ENCODE assay signal across 8 cellular contexts in the genomic region with DNA sequence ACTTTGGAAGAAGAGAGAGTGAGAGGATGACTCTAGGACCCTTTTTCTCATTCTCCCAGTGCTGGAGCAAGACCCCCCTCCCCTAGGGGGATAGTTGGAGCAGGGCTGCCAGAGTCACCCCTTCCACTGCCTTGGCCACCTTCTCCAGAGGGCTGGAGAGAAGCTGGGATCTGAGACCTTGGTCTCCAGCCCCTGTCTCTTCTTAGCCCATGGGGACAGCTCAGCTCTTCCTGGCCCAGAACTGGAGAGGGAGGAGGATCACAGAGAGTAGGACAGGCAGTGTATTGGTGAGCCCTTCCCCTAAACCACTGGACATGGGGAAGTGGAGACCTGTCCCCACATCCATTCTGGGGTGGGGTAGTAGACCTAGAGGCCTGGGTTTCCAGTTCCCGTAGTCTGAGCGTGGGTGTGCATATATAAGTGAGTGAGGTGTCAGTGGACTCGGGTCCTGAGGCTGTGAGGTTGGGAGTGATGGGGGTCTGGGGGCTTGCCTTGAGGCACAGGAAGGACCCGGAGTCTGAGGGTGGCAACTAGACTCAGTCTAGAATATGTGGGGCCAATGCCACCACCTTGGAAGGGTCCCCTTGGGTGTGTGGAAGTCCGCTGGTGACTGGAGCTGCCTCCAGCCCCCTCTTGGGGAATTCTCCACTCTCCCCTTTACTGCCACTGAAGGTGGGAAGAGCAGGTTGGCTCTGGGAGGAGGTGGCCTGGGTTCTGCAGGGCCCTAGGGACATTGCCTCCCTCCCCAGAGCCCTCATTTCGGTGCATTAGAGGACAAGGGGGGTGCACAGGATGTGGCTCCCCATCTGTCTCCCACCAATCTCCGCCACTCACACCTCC. TPM values are rescaled to one million over a fixed set of nuclear protein-coding genes. Genes with fewer than 3 reads are reported as not detected.
DNase-seq lines count a peak whose midpoint lies in the region; ATAC-seq and TF ChIP-seq lines count a peak whose summit lies in the region.

No MANE protein-coding gene starts in this region.

- peaks cover 13% of the 10 kb centered on the region for H4K20me1 ChIP-seq in DOHH2 (ENCODE audit: control insufficient read depth, insufficient read depth, low read depth, low read length)

- H3F3A ChIP-seq in DOHH2 (ENCODE audit: control insufficient read depth, insufficient read depth): peaks cover 15% of the 10 kb centered on the region

- H3K36me3 Mint-ChIP-seq in activated CD4-positive, alpha-beta memory T cell treated with anti-CD3 and anti-CD28 coated beads for 36 hours: peaks cover 14% of the 10 kb centered on the region

- no peak for ATAC-seq in foreskin keratinocyte
- no peak for ATAC-seq in HG03565 (IDR thresholded peaks at IDR 0.05; ENCODE audit: unreplicated experiment)
- no peak for ATAC-seq in omental fat pad (ENCODE audit: low FRiP score)

- peaks cover 11% of the 10 kb centered on the region for H3K27me3 ChIP-seq in DOHH2 (ENCODE audit: control insufficient read depth, low read length)
- no peaks in the 10 kb centered on the region for H3K27me3 ChIP-seq in foreskin keratinocyte

- peak overlapping the region; percentile 74 for H3K27ac Mint-ChIP-seq in activated CD4-positive, alpha-beta memory T cell treated with anti-CD3 and anti-CD28 coated beads for 36 hours

- H3K4me1 Mint-ChIP-seq in activated CD4-positive, alpha-beta memory T cell treated with anti-CD3 and anti-CD28 coated beads for 36 hours (ENCODE audit: low read depth): peaks cover 64% of the 10 kb centered on the region

- POLR2A ChIA-PET in activated CD4-positive, alpha-beta memory T cell treated with anti-CD3 and anti-CD28 coated beads for 36 hours (lab: Charles Lee): interaction anchor here (1.0 kb wide), 1 partner anchor 126 kb away, joined by 3 read pairs; a partner anchor contains a TSS

- no peaks in the 10 kb centered on the region for H3K9me2 ChIP-seq in DOHH2 (replicated peaks; ENCODE audit: control insufficient read depth, low read length)

- H3K27ac ChIP-seq in DOHH2 (ENCODE audit: low read depth, low read length): no peak overlapping the region
- H3K27ac ChIP-seq in foreskin keratinocyte: peak overlapping the region; percentile 48

- H3K9me3 ChIP-seq in DOHH2 (ENCODE audit: control insufficient read depth, insufficient read depth, low read length): no peaks in the 10 kb centered on the region

- H3K27me3 Mint-ChIP-seq in activated CD4-positive, alpha-beta memory T cell treated with anti-CD3 and anti-CD28 coated beads for 36 hours: no peaks in the 10 kb centered on the region

- H3K4me1 ChIP-seq in DOHH2 (ENCODE audit: control insufficient read depth, low read length) (peaks cover 87% of the 10 kb centered on the region), foreskin keratinocyte (peaks cover 30% of the 10 kb centered on the region)

- H3K4me3 ChIP-seq in DOHH2 (ENCODE audit: low read length): peak overlapping the region; percentile 55
- H3K4me3 ChIP-seq in retinal pigment epithelial cell (ENCODE audit: low read length): peak overlapping the region; percentile 87

- intact Hi-C loops in activated CD4-positive, alpha-beta memory T cell treated with anti-CD3 and anti-CD28 coated beads for 36 hours (cut with micrococcal nuclease): no loop called here

- peaks cover 11% of the 10 kb centered on the region; the same call in 1 of the 2 replicates for H3K79me2 ChIP-seq in DOHH2 (ENCODE audit: control insufficient read depth, low read length)

- TF ChIP-seq CTCF in DOHH2 (IDR thresholded peaks at IDR 0.05; ENCODE audit: low read depth, low read length, poor library complexity, severe bottlenecking) (no peak), foreskin keratinocyte (conservative IDR thresholded peaks at IDR 0.05) (no peak), retinal pigment epithelial cell (conservative IDR thresholded peaks at IDR 0.05; ENCODE audit: low read depth, low read length) (no peak), omental fat pad (IDR thresholded peaks at IDR 0.05) (no peak)

- H3K36me3 ChIP-seq in DOHH2 (ENCODE audit: control insufficient read depth, low read length): peaks cover 10% of the 10 kb centered on the region

- CTCF ChIA-PET in activated CD4-positive, alpha-beta memory T cell treated with anti-CD3 and anti-CD28 coated beads for 36 hours (lab: Charles Lee): interaction anchor here (0.9 to 4.0 kb wide), 8 partner anchors 8 to 153 kb away, joined by 3 to 36 read pairs (median 5); no protein-coding TSS in a partner anchor

- H3K4me3 Mint-ChIP-seq in activated CD4-positive, alpha-beta memory T cell treated with anti-CD3 and anti-CD28 coated beads for 36 hours: peak overlapping the region; percentile 56

- no peaks in the 10 kb centered on the region for H3K9me3 Mint-ChIP-seq in activated CD4-positive, alpha-beta memory T cell treated with anti-CD3 and anti-CD28 coated beads for 36 hours

- DNase-seq in activated CD4-positive, alpha-beta memory T cell treated with anti-CD3 and anti-CD28 coated beads for 36 hours: peak; percentile 46
- no peak for DNase-seq in foreskin keratinocyte
- DNase-seq in retinal pigment epithelial cell (ENCODE audit: low read depth): no peak
- no peak for DNase-seq in NAMALWA (ENCODE audit: low spot score)
- no peak for DNase-seq in AG08395 (ENCODE audit: low spot score)
- no peak for DNase-seq in omental fat pad (ENCODE audit: low spot score)

- H3K4me2 ChIP-seq in DOHH2 (ENCODE audit: low read length): peak overlapping the region; percentile 75

RNA-seq across cellular contexts. Expression of a gene that starts 20.0 kb away (rescaled TPM):
- under 1 TPM in 1 of 2 experiments, not detected in 1; 0.27 TPM for total RNA-seq in activated CD4-positive, alpha-beta memory T cell treated with anti-CD3 and anti-CD28 coated beads for 36 hours
- total RNA-seq in foreskin keratinocyte (not detected in 2 replicates), omental fat pad (1 to 10 TPM in 1 of 4 donors, under 1 TPM in 1, not detected in 2; 0.60 to 2.0 TPM)
- polyA plus RNA-seq in foreskin keratinocyte: not detected in 2 replicates

RNA-seq across cellular contexts. Expression of a gene that starts 35.6 kb away (rescaled TPM):
- 10 to 100 TPM; 31.2 TPM for total RNA-seq in activated CD4-positive, alpha-beta memory T cell treated with anti-CD3 and anti-CD28 coated beads for 36 hours
- total RNA-seq in foreskin keratinocyte (26.4 and 28.4 TPM in 2 replicates), omental fat pad (10 to 100 TPM; 26.7 to 61.5 (median 35.9) TPM)
- polyA plus RNA-seq in foreskin keratinocyte: 21.6 and 22.4 TPM in 2 replicates

RNA-seq across cellular contexts. Expression of a gene that starts 56.9 kb away (rescaled TPM):
- total RNA-seq in activated CD4-positive, alpha-beta memory T cell treated with anti-CD3 and anti-CD28 coated beads for 36 hours: 10 to 100 TPM; 95.6 to 95.7 TPM
- total RNA-seq in foreskin keratinocyte: 60.7 and 68.9 TPM in 2 replicates
- polyA plus RNA-seq in foreskin keratinocyte: 31.9 and 41.0 TPM in 2 replicates
- 1 to 10 TPM in 2 of 4 donors, under 1 TPM in 2; 0.56 to 4.3 (median 1.7) TPM for total RNA-seq in omental fat pad

Comparison
In these comparisons a context has a peak if more than half of its experiments do, and no peak if none do; other contexts are left out.
1. RNA of a gene that starts 56.9 kb away (total RNA-seq): 95.6 to 95.7 TPM in activated CD4-positive, alpha-beta memory T cell treated with anti-CD3 and anti-CD28 coated beads for 36 hours and 60.7 to 68.9 TPM in foreskin keratinocyte; 0.56 to 4.3 TPM in omental fat pad; every median in the first group is over 10 times any median in the second.